In genomic region chr14:76773956-76774355, GRCh38 we compare ENCODE assay signal across 13 cellular contexts. TPM values are rescaled to one million over a fixed set of nuclear protein-coding genes. Genes with fewer than 3 reads are reported as not detected.
A peak's percentile ranks its signal among the peaks of the same experiment; 100 is the strongest.
DNase-seq lines count a peak whose midpoint lies in the region; ATAC-seq, FAIRE-seq and TF ChIP-seq lines count a peak whose summit lies in the region.
"Had no signal": no experiment of that assay in that cellular context is flagged by ENCODE, and none has a peak within 500 bp of the region (broad histone marks: within the 10 kb centered on the region; RNA-seq: fewer than 3 reads in every experiment).

No MANE protein-coding gene starts in this region.

- H3K4me1 ChIP-seq in A549 = peaks cover 15% of the 10 kb centered on the region
- peaks cover 22 to 39% of the 10 kb centered on the region in 2 donors for H3K4me1 ChIP-seq in ascending aorta
- H3K4me1 ChIP-seq in right cardiac atrium (ENCODE audit: control insufficient read depth, insufficient read depth, low read length) = peaks cover 15% of the 10 kb centered on the region
- H3K4me1 ChIP-seq in rectal smooth muscle tissue (ENCODE audit: control insufficient read depth, insufficient read depth, low read length) = peaks cover 4% of the 10 kb centered on the region
- no peaks in the 10 kb centered on the region for H3K4me1 ChIP-seq in HAP-1

- no peak for DNase-seq in A549 (ENCODE audit: low read depth in 1 of 2, low spot score in 1 of 2)
- DNase-seq in ascending aorta (ENCODE audit: low spot score in 2 of 2) = no peak
- no peak for DNase-seq in right cardiac atrium
- DNase-seq in HAP-1 (ENCODE audit: low spot score in 2 of 2) = no peak
- DNase-seq in SW480 (ENCODE audit: low spot score) = no peak
- DNase-seq: activated B cell treated with CpG ODN at 0.5 μM for 24 hours; activated T-cell treated with anti-CD3 and anti-CD28 coated beads for 4 hours; cortex of kidney; stimulated activated naive CD8-positive, alpha-beta T cell treated with anti-CD3 and anti-CD28 coated beads, Interleukin-15, amount 100 ng/mL, for 72 hours had no signal

- in situ Hi-C loops in HAP-1 (cut with MboI; ENCODE audit: low sequenced_read_pairs) = no loop called here

- no peak overlapping the region for H3K9ac ChIP-seq in rectal smooth muscle tissue (ENCODE audit: low read length)

- no peaks in the 10 kb centered on the region for H3K27me3 ChIP-seq in ascending aorta
- no peaks in the 10 kb centered on the region for H3K27me3 ChIP-seq in right cardiac atrium (ENCODE audit: control insufficient read depth, insufficient read depth)
- H3K27me3 ChIP-seq in rectal smooth muscle tissue (ENCODE audit: control insufficient read depth, insufficient read depth, low read length) = peaks cover 2% of the 10 kb centered on the region
- no peaks in the 10 kb centered on the region for H3K27me3 ChIP-seq in HAP-1 (ENCODE audit: low read depth)

- CTCF ChIA-PET in A549 (lab: Yijun Ruan, JAX) = interaction anchor here (0.5 to 2.4 kb wide), 3 partner anchors 11 to 46 kb away, joined by 3 to 13 read pairs (median 3); no protein-coding TSS in a partner anchor

- no peak for TF ChIP-seq EP300 in A549 (IDR thresholded peaks at IDR 0.05)

- H3K4me2 ChIP-seq in A549 = peak overlapping the region; percentile 54

- no peak for TF ChIP-seq RAD21 in A549 (conservative IDR thresholded peaks at IDR 0.05 in 1 of 2, IDR thresholded peaks at IDR 0.05 in 1 of 2)

- TF ChIP-seq POLR2A in A549 (IDR thresholded peaks at IDR 0.05; ENCODE audit: low read length) = no peak

- intact Hi-C loops in ascending aorta (cut with DNase I) (loop anchor here (5.0 kb wide), 1 partner anchor 323 kb away; the partner anchor contains the start of gene CIPC), right cardiac atrium (cut with DNase I) (no loop called here)

- POLR2A ChIA-PET in A549 (lab: Yijun Ruan, JAX) = no interaction called here

- ATAC-seq in A549 (no peak), right cardiac atrium (no peak), HG03521 (IDR thresholded peaks at IDR 0.05; ENCODE audit: unreplicated experiment) (no peak), GM18909 (IDR thresholded peaks at IDR 0.05; ENCODE audit: poor library complexity, unreplicated experiment) (no peak)

- TF ChIP-seq CTCF in A549 (IDR thresholded peaks at IDR 0.05) (no peak), ascending aorta (IDR thresholded peaks at IDR 0.05) (no peak)

- WGBS in A549 (ENCODE audit: missing lambda C conversion rate) = 89% methylated on average over 5 of the region's 8 CpGs
- 93% methylated on average over 8 of the region's 8 CpGs for WGBS in right cardiac atrium

- H3K27ac ChIP-seq in A549 = peak overlapping the region in 1 of 2 experiments; percentile 65; a peak in 2 of 6 replicates
- peak overlapping the region; percentile 95 to 97 for H3K27ac ChIP-seq in ascending aorta
- H3K27ac ChIP-seq in right cardiac atrium (ENCODE audit: low read length) = peak overlapping the region; percentile 55
- peak overlapping the region; percentile 26 for H3K27ac ChIP-seq in rectal smooth muscle tissue (ENCODE audit: low read depth, low read length)

- FAIRE-seq in A549 (lab: Jason Lieb, UNC) = no peak

- H3K36me3 ChIP-seq in ascending aorta (peaks cover 12 to 19% of the 10 kb centered on the region in 2 donors), rectal smooth muscle tissue (ENCODE audit: control insufficient read depth, insufficient read depth, low read length) (no peaks in the 10 kb centered on the region), HAP-1 (replicated peaks) (no peaks in the 10 kb centered on the region)

- H3K4me3 ChIP-seq in A549 = no peak overlapping the region
- H3K4me3 ChIP-seq in ascending aorta = no peak overlapping the region
- no peak overlapping the region for H3K4me3 ChIP-seq in right cardiac atrium (ENCODE audit: low read length)
- no peak overlapping the region for H3K4me3 ChIP-seq in rectal smooth muscle tissue (ENCODE audit: low read length)
- no peak overlapping the region for H3K4me3 ChIP-seq in HAP-1

- H3K9me3 ChIP-seq in A549 = no peaks in the 10 kb centered on the region
- no peaks in the 10 kb centered on the region for H3K9me3 ChIP-seq in ascending aorta
- H3K9me3 ChIP-seq in right cardiac atrium (ENCODE audit: control insufficient read depth, low read length) = no peaks in the 10 kb centered on the region
- no peaks in the 10 kb centered on the region for H3K9me3 ChIP-seq in HAP-1

TF ChIP-seq in A549, 52 proteins besides CTCF, POLR2A, EP300 and RAD21:
- TF ChIP-seq USF2 (IDR thresholded peaks at IDR 0.05) (no peak), PBX3 (IDR thresholded peaks at IDR 0.05) (no peak), HES2 (IDR thresholded peaks at IDR 0.05) (no peak), FOSB (CRISPR knock-in tag; IDR thresholded peaks at IDR 0.05) (no peak), ZNF302 (CRISPR knock-in tag; IDR thresholded peaks at IDR 0.05) (no peak), CHD2 (IDR thresholded peaks at IDR 0.05; ENCODE audit: low read length, partially characterized antibody) (no peak), MAFK (IDR thresholded peaks at IDR 0.05; ENCODE audit: partially characterized antibody) (no peak), HOXB5 (CRISPR knock-in tag; IDR thresholded peaks at IDR 0.05) (no peak), POLR2AphosphoS2 (conservative IDR thresholded peaks at IDR 0.05; ENCODE audit: low read length) (no peak), KDM5A (IDR thresholded peaks at IDR 0.05) (no peak), RFX5 (IDR thresholded peaks at IDR 0.05) (no peak)

RNA-seq across cellular contexts. Expression of gene VASH1, which starts 12.7 kb away (rescaled TPM):
- polyA plus RNA-seq in A549 (2011; rRNA removed) (2.1 and 3.1 TPM in 2 replicates), A549 (2017; fragmentation: RNase III; extraction: RNeasy Plus Mini Kit Qiagen cat#74134 plus additional on column Dnase treatment) (4.0 to 6.0 TPM (median 5.1 TPM) in 3 replicates), right cardiac atrium (23.1 TPM)
- polyA plus RNA-seq in A549 (2012; cell fraction: cytosol; rRNA removed) = 2.2 and 2.3 TPM in 2 replicates
- 9.6 and 11.6 TPM in 2 replicates for polyA plus RNA-seq in A549 (2012; cell fraction: nucleus; rRNA removed)
- polyA minus RNA-seq in A549 (2011; rRNA and poly(A)+ RNA removed) = 3.3 and 3.4 TPM in 2 replicates
- total RNA-seq in ascending aorta (28.4 TPM), right cardiac atrium (10 to 100 TPM; 27.6 to 85.2 (median 37.5) TPM)

RNA-seq across cellular contexts. Expression of gene ANGEL1, which starts 38.7 kb away (rescaled TPM):
- polyA plus RNA-seq in A549 (2011; rRNA removed) (17.6 and 22.2 TPM in 2 replicates), A549 (2017; fragmentation: RNase III; extraction: RNeasy Plus Mini Kit Qiagen cat#74134 plus additional on column Dnase treatment) (9.0 to 9.7 TPM (median 9.7 TPM) in 3 replicates), right cardiac atrium (12.8 TPM)
- 9.0 and 10.3 TPM in 2 replicates for polyA plus RNA-seq in A549 (2012; cell fraction: cytosol; rRNA removed)
- polyA plus RNA-seq in A549 (2012; cell fraction: nucleus; rRNA removed) = 23.9 and 24.6 TPM in 2 replicates
- 33.9 and 38.9 TPM in 2 replicates for polyA minus RNA-seq in A549 (2011; rRNA and poly(A)+ RNA removed)
- total RNA-seq in ascending aorta (15.5 TPM), right cardiac atrium (10 to 100 TPM; 19.9 to 24.9 (median 20.3) TPM)

RNA-seq across cellular contexts. Expression of gene LRRC74A, which starts 52.3 kb away (rescaled TPM):
- polyA plus RNA-seq in A549 (2011; rRNA removed) = not detected in 2 replicates
- not detected in 2 replicates for polyA plus RNA-seq in A549 (2012; cell fraction: cytosol; rRNA removed)
- polyA plus RNA-seq in A549 (2012; cell fraction: nucleus; rRNA removed) = not detected in 2 replicates
- polyA plus RNA-seq in A549 (2017; fragmentation: RNase III; extraction: RNeasy Plus Mini Kit Qiagen cat#74134 plus additional on column Dnase treatment) = not detected in 3 replicates
- not detected in 2 replicates for polyA minus RNA-seq in A549 (2011; rRNA and poly(A)+ RNA removed)
- total RNA-seq in ascending aorta = not detected
- total RNA-seq in right cardiac atrium = 1 to 10 TPM in 1 of 4 donors, not detected in 3; 1.1 TPM
- not detected for polyA plus RNA-seq in right cardiac atrium
- total RNA-seq: activated B cell treated with CpG ODN at 0.5 μM for 24 hours, Calu3 had no signal
